ENCODE assay signal across 8 cellular contexts in genomic region chr6:133568970-133569889, GRCh38.
DNase-seq lines count a peak whose midpoint lies in the region; ATAC-seq and TF ChIP-seq lines count a peak whose summit lies in the region.

No MANE protein-coding gene starts in this region.

- H3K9me3 Mint-ChIP-seq in stimulated activated naive CD8-positive, alpha-beta T cell treated with anti-CD3 and anti-CD28 coated beads, Interleukin-15, amount 100 ng/mL, for 72 hours: no peaks in the 10 kb centered on the region

- H3K27me3 Mint-ChIP-seq in stimulated activated naive CD8-positive, alpha-beta T cell treated with anti-CD3 and anti-CD28 coated beads, Interleukin-15, amount 100 ng/mL, for 72 hours: peaks cover 23% of the 10 kb centered on the region

- peaks cover 4% of the 10 kb centered on the region for H3K4me1 Mint-ChIP-seq in stimulated activated naive CD8-positive, alpha-beta T cell treated with anti-CD3 and anti-CD28 coated beads, Interleukin-15, amount 100 ng/mL, for 72 hours

- DNase-seq in DND-41 (no peak), SHP77 (lab: John Stamatoyannopoulos, UW) (peak; percentile 72 to 84), coronary artery (ENCODE audit: low spot score) (no peak), left lung (no peak), NCI-H187 treated with DMSO at 0.1 percent for 48 hours (lab: John Stamatoyannopoulos, UW) (no peak)
- DNase-seq in Jurkat, Clone E6-1 (ENCODE audit: low read depth, low spot score): peak; percentile 8
- DNase-seq in stimulated activated naive CD8-positive, alpha-beta T cell treated with anti-CD3 and anti-CD28 coated beads, Interleukin-15, amount 100 ng/mL, for 72 hours: peak in 1 of 2 donors; percentile 10

- TF ChIP-seq CTCF in DND-41 (IDR thresholded peaks at IDR 0.05; ENCODE audit: borderline replicate concordance, extremely low read depth, low read length, poor library complexity, severe bottlenecking) (peak; percentile 61), coronary artery (IDR thresholded peaks at IDR 0.05) (peak; percentile 95), left lung (IDR thresholded peaks at IDR 0.05) (peak; percentile 62 to 90)

- H2AFZ ChIP-seq in DND-41 (ENCODE audit: low read depth, low read length): no peak overlapping the region

- H3K4me3 ChIP-seq in DND-41 (ENCODE audit: low read depth in 1 of 2, low read length in 2 of 2) (no peak overlapping the region), coronary artery (peak overlapping the region; percentile 70), left lung (no peak overlapping the region)
- no peak overlapping the region for H3K4me3 ChIP-seq in Jurkat, Clone E6-1 (ENCODE audit: low read length)

- no peaks in the 10 kb centered on the region for H3K4me1 ChIP-seq in DND-41 (ENCODE audit: insufficient read depth, low read length)
- H3K4me1 ChIP-seq in left lung: no peaks in the 10 kb centered on the region

- no peaks in the 10 kb centered on the region for H3K9me3 ChIP-seq in DND-41 (ENCODE audit: insufficient read depth, low read length, severe bottlenecking)
- H3K9me3 ChIP-seq in left lung: no peaks in the 10 kb centered on the region

- no peaks in the 10 kb centered on the region for H3K79me2 ChIP-seq in DND-41 (ENCODE audit: insufficient read depth, low read length)

- H3K27me3 ChIP-seq in DND-41 (ENCODE audit: insufficient read depth, low read length, poor library complexity): no peaks in the 10 kb centered on the region
- peaks cover 0 to 33% of the 10 kb centered on the region in 2 donors for H3K27me3 ChIP-seq in left lung

- no peaks in the 10 kb centered on the region for H4K20me1 ChIP-seq in DND-41 (ENCODE audit: insufficient read depth, low read length)

- no peak overlapping the region for H3K4me2 ChIP-seq in DND-41 (ENCODE audit: insufficient read depth, low read length)

- H3K4me3 Mint-ChIP-seq in stimulated activated naive CD8-positive, alpha-beta T cell treated with anti-CD3 and anti-CD28 coated beads, Interleukin-15, amount 100 ng/mL, for 72 hours: peak overlapping the region; percentile 37 to 62

- no peak for ATAC-seq in DND-41 (ENCODE audit: insufficient read depth, low read depth)
- peak; percentile 70 for ATAC-seq in GM21390 (IDR thresholded peaks at IDR 0.05; ENCODE audit: unreplicated experiment)
- ATAC-seq in left lung: peak; percentile 91
- peak; percentile 80 for ATAC-seq in stimulated activated naive CD8-positive, alpha-beta T cell treated with anti-CD3 and anti-CD28 coated beads, Interleukin-15, amount 100 ng/mL, for 72 hours

- H3K27ac Mint-ChIP-seq in stimulated activated naive CD8-positive, alpha-beta T cell treated with anti-CD3 and anti-CD28 coated beads, Interleukin-15, amount 100 ng/mL, for 72 hours: no peak overlapping the region

- H3K27ac ChIP-seq in DND-41 (ENCODE audit: low read length): no peak overlapping the region
- H3K27ac ChIP-seq in coronary artery: peak overlapping the region in 1 of 2 donors; percentile 23
- peak overlapping the region in 1 of 2 donors; percentile 33 for H3K27ac ChIP-seq in left lung

- H3K9ac ChIP-seq in DND-41 (ENCODE audit: low read depth, low read length): no peak overlapping the region

- no peaks in the 10 kb centered on the region for H3K36me3 ChIP-seq in DND-41 (ENCODE audit: insufficient read depth, low read length)
- no peaks in the 10 kb centered on the region for H3K36me3 ChIP-seq in left lung

- intact Hi-C loops in left lung (cut with DNase I): loop anchor here in 1 of 2 donors (5.0 kb wide), 1 partner anchor 348 kb away; no protein-coding TSS in a partner anchor

Comparison
In these comparisons a context has a peak if more than half of its experiments do, and no peak if none do; other contexts are left out.
1. DNase-seq: peak in Jurkat, Clone E6-1 (single experiment) and SHP77 (2 of 2); none in DND-41 (single experiment), coronary artery (single experiment), left lung (0 of 2) and NCI-H187 treated with DMSO at 0.1 percent for 48 hours (single experiment).
2. Peak in every context shown above with its lines, with median percentiles within 50 percentile points of each other: CTCF ChIP-seq.